In genomic region chr6:128519132-128519930, GRCh38 we compare ENCODE assay signal across 1 cellular context.
TF ChIP-seq lines count a peak whose summit lies in the region.

No MANE protein-coding gene starts in this region.

TF ChIP-seq in HepG2, 621 proteins besides CTCF, POLR2A, EP300 and RAD21 (continued from another document and continues in another):
- TF ChIP-seq ZBTB10 (CRISPR knock-in tag; IDR thresholded peaks at IDR 0.05; ENCODE audit: borderline replicate concordance) (peak; percentile 65; the same call in 1 of the 2 replicates), AKAP8 (CRISPR knock-in tag; IDR thresholded peaks at IDR 0.05) (0 out of 2 replicates have a peak, but pooled peaks have one; percentile 24), ZMAT3 (CRISPR knock-in tag; conservative IDR thresholded peaks at IDR 0.05) (0 out of 2 replicates have a peak, but pooled peaks have one; percentile 36), ZBTB38 (CRISPR knock-in tag; IDR thresholded peaks at IDR 0.05) (no peak; the same call in 1 of the 2 replicates), ZNF746 (CRISPR knock-in tag; IDR thresholded peaks at IDR 0.05) (peak; percentile 76; the same call in 1 of the 2 replicates), NFYC (CRISPR knock-in tag; IDR thresholded peaks at IDR 0.05) (no peak), KDM2A (CRISPR knock-in tag; IDR thresholded peaks at IDR 0.05; ENCODE audit: borderline replicate concordance, low read depth) (peak; percentile 69; the same call in 1 of the 2 replicates), ZBTB8A (CRISPR knock-in tag; IDR thresholded peaks at IDR 0.05; ENCODE audit: borderline replicate concordance, low read depth) (no peak), ZBED4 (CRISPR knock-in tag; IDR thresholded peaks at IDR 0.05; ENCODE audit: borderline replicate concordance) (no peak; the same call in 1 of the 2 replicates), ZNF232 (CRISPR knock-in tag; IDR thresholded peaks at IDR 0.05; ENCODE audit: borderline replicate concordance) (peak; percentile 95), TCF7L2 (IDR thresholded peaks at IDR 0.05; ENCODE audit: low read depth, low read length) (no peak), IKZF4 (CRISPR knock-in tag; IDR thresholded peaks at IDR 0.05; ENCODE audit: borderline replicate concordance, low read depth, not compliant biosample characterization) (no peak), ZNF776 (CRISPR knock-in tag; IDR thresholded peaks at IDR 0.05) (0 out of 2 replicates have a peak, but pooled peaks have one; percentile 51), TOPORS (CRISPR knock-in tag; IDR thresholded peaks at IDR 0.05) (0 out of 2 replicates have a peak, but pooled peaks have one; percentile 65), MTA1 (CRISPR knock-in tag; IDR thresholded peaks at IDR 0.05; ENCODE audit: borderline replicate concordance) (0 out of 2 replicates have a peak, but pooled peaks have one; percentile 70), PBX3 (CRISPR knock-in tag; IDR thresholded peaks at IDR 0.05; ENCODE audit: borderline replicate concordance) (no peak), POLR2G (IDR thresholded peaks at IDR 0.05; ENCODE audit: low read depth, low read length) (no peak), SP1 (IDR thresholded peaks at IDR 0.05) (no peak), SP1 (CRISPR knock-in tag; IDR thresholded peaks at IDR 0.05) (0 out of 2 replicates have a peak, but pooled peaks have one; percentile 10), HOMEZ (CRISPR knock-in tag; IDR thresholded peaks at IDR 0.05; ENCODE audit: low read depth) (peak; percentile 51; the same call in 1 of the 2 replicates), MIER2 (CRISPR knock-in tag; IDR thresholded peaks at IDR 0.05) (no peak), ZBTB43 (CRISPR knock-in tag; conservative IDR thresholded peaks at IDR 0.05) (0 out of 2 replicates have a peak, but pooled peaks have one; percentile 2), ZNF83 (CRISPR knock-in tag; IDR thresholded peaks at IDR 0.05; ENCODE audit: borderline replicate concordance) (no peak), ZIK1 (CRISPR knock-in tag; IDR thresholded peaks at IDR 0.05; ENCODE audit: borderline replicate concordance, low read depth) (no peak), ZNF550 (CRISPR knock-in tag; IDR thresholded peaks at IDR 0.05; ENCODE audit: borderline replicate concordance) (no peak; the same call in 1 of the 2 replicates), ZNF710 (CRISPR knock-in tag; IDR thresholded peaks at IDR 0.05; ENCODE audit: borderline replicate concordance) (peak; percentile 93), KDM5B (CRISPR knock-in tag; IDR thresholded peaks at IDR 0.05; ENCODE audit: borderline replicate concordance) (peak; percentile 82; the same call in 1 of the 2 replicates), FOXP1 (IDR thresholded peaks at IDR 0.05) (no peak), FOXP1 (CRISPR knock-in tag; IDR thresholded peaks at IDR 0.05) (no peak), CSRNP2 (CRISPR knock-in tag; conservative IDR thresholded peaks at IDR 0.05; ENCODE audit: low read depth) (no peak), ZNF788 (CRISPR knock-in tag; IDR thresholded peaks at IDR 0.05; ENCODE audit: borderline replicate concordance) (no peak), DNMT3B (CRISPR knock-in tag; conservative IDR thresholded peaks at IDR 0.05) (no peak), ZBTB4 (CRISPR knock-in tag; IDR thresholded peaks at IDR 0.05; ENCODE audit: borderline replicate concordance) (no peak), ZFP90 (CRISPR knock-in tag; IDR thresholded peaks at IDR 0.05; ENCODE audit: borderline replicate concordance) (peak; percentile 94), HDAC2 (CRISPR knock-in tag; IDR thresholded peaks at IDR 0.05) (0 out of 2 replicates have a peak, but pooled peaks have one; percentile 73), FOXK1 (CRISPR knock-in tag; IDR thresholded peaks at IDR 0.05; ENCODE audit: borderline replicate concordance, low read depth) (peak; percentile 19; the same call in 1 of the 2 replicates), ZSCAN21 (CRISPR knock-in tag; IDR thresholded peaks at IDR 0.05; ENCODE audit: borderline replicate concordance) (no peak; the same call in 1 of the 2 replicates), RAD51 (IDR thresholded peaks at IDR 0.05; ENCODE audit: borderline replicate concordance) (no peak), CERS6 (CRISPR knock-in tag; IDR thresholded peaks at IDR 0.05) (0 out of 2 replicates have a peak, but pooled peaks have one; percentile 25)
